In genomic region chr2:23801396-23801795, GRCh38 we compare ENCODE assay signal across 16 cellular contexts.
DNase-seq lines count a peak whose midpoint lies in the region; ATAC-seq and TF ChIP-seq lines count a peak whose summit lies in the region.
"Had no signal": no experiment of that assay in that cellular context is flagged by ENCODE, and none has a peak within 500 bp of the region (broad histone marks: within the 10 kb centered on the region; RNA-seq: fewer than 3 reads in every experiment).

No MANE protein-coding gene starts in this region.

- H3K4me1 ChIP-seq in osteoblast (ENCODE audit: insufficient read depth, low read length), result peaks cover 31% of the 10 kb centered on the region

- H3K9me3 Mint-ChIP-seq in CD14-positive monocyte, result no peaks in the 10 kb centered on the region
- H3K9me3 Mint-ChIP-seq: CD8-positive, alpha-beta memory T cell had no signal

- H3K27ac Mint-ChIP-seq in CD14-positive monocyte, result peak overlapping the region; percentile 49 to 89 (median 81)

- DNase-seq in CD14-positive monocyte (ENCODE audit: low spot score) (no peak), NB4 (ENCODE audit: low read depth) (peak; percentile 27), epithelial cell of esophagus (ENCODE audit: low read depth) (peak; percentile 65), osteoblast (ENCODE audit: insufficient read length, low spot score, missing footprints) (no peak), WERI-Rb-1 (no peak)
- no peak for DNase-seq in activated naive CD4-positive, alpha-beta T cell treated with Interleukin-2 at 50 U/mL for 16 hours
- DNase-seq in stimulated activated CD4-positive, alpha-beta T cell treated with anti-CD3 and anti-CD28 coated beads, Interleukin-15, amount 100 ng/mL, for 24 hours, result no peak
- DNase-seq: activated CD4-positive, CD25-positive, alpha-beta regulatory T cell; caudate nucleus; CD8-positive, alpha-beta memory T cell; hypothalamus; left lung; MG63; stimulated activated CD8-positive, alpha-beta memory T cell treated with anti-CD3 and anti-CD28 coated beads, Interleukin-4, amount 100 ng/mL, for 48 hours; thyroid gland had no signal

- no peaks in the 10 kb centered on the region for H3K27me3 Mint-ChIP-seq in CD14-positive monocyte (ENCODE audit: low read depth in 3 of 3)
- H3K27me3 Mint-ChIP-seq: CD8-positive, alpha-beta memory T cell had no signal

- intact Hi-C loops in CD14-positive monocyte (cut with micrococcal nuclease), result no loop called here

- ATAC-seq in GM21528 (IDR thresholded peaks at IDR 0.05; ENCODE audit: low FRiP score, unreplicated experiment), result no peak
- ATAC-seq: left lung had no signal

- H3K4me3 Mint-ChIP-seq in CD14-positive monocyte, result no peak overlapping the region
- H3K4me3 Mint-ChIP-seq: CD8-positive, alpha-beta memory T cell had no signal

- no peaks in the 10 kb centered on the region for H3K27me3 ChIP-seq in osteoblast (ENCODE audit: insufficient read depth, low read length)
- no peaks in the 10 kb centered on the region for H3K27me3 ChIP-seq in WERI-Rb-1 (ENCODE audit: insufficient read depth, low read depth, severe bottlenecking)
- H3K27me3 ChIP-seq: left lung, MG63, thyroid gland had no signal

- H3K79me2 ChIP-seq in osteoblast (ENCODE audit: insufficient read depth, low read length), result no peaks in the 10 kb centered on the region

- H3K9me3 ChIP-seq in osteoblast (ENCODE audit: low read depth, low read length) (no peaks in the 10 kb centered on the region), WERI-Rb-1 (ENCODE audit: severe bottlenecking) (no peaks in the 10 kb centered on the region)
- H3K9me3 ChIP-seq: left lung, MG63, thyroid gland had no signal

- H4K20me1 ChIP-seq in osteoblast (ENCODE audit: insufficient read depth, low read length), result no peaks in the 10 kb centered on the region

- no peak for TF ChIP-seq POLR2A in NB4 (IDR thresholded peaks at IDR 0.05; ENCODE audit: extremely low read depth, insufficient read length)

- H3K4me3 ChIP-seq in NB4 (ENCODE audit: low read depth, low read length) (no peak overlapping the region), epithelial cell of esophagus (ENCODE audit: low read length) (no peak overlapping the region), osteoblast (ENCODE audit: insufficient read depth, low read length) (no peak overlapping the region), WERI-Rb-1 (ENCODE audit: low read depth, low read length) (no peak overlapping the region)
- H3K4me3 ChIP-seq: left lung, MG63, thyroid gland had no signal

- peaks cover 8% of the 10 kb centered on the region for H3K4me1 Mint-ChIP-seq in CD14-positive monocyte

- no peak overlapping the region for H2AFZ ChIP-seq in osteoblast (ENCODE audit: low read length)

- no peaks in the 10 kb centered on the region for H3K36me3 ChIP-seq in osteoblast (ENCODE audit: insufficient read depth, low read length)
- H3K36me3 ChIP-seq in WERI-Rb-1, result no peaks in the 10 kb centered on the region; the same call in 1 of the 2 replicates
- H3K36me3 ChIP-seq: MG63, thyroid gland had no signal

- H3K36me3 Mint-ChIP-seq in CD14-positive monocyte, result peaks cover 33 to 53% of the 10 kb centered on the region in 2 donors

- H3K4me2 ChIP-seq in osteoblast (ENCODE audit: insufficient read depth, low read length), result no peak overlapping the region

- no peak for TF ChIP-seq CTCF in CD14-positive monocyte (IDR thresholded peaks at IDR 0.05)
- TF ChIP-seq CTCF in NB4 (IDR thresholded peaks at IDR 0.05; ENCODE audit: low read depth, low read length), result no peak
- no peak for TF ChIP-seq CTCF in epithelial cell of esophagus (IDR thresholded peaks at IDR 0.05; ENCODE audit: insufficient read depth, low read depth, low read length, missing control alignments)
- no peak for TF ChIP-seq CTCF in osteoblast (IDR thresholded peaks at IDR 0.05; ENCODE audit: extremely low read depth, low read depth, low read length)
- TF ChIP-seq CTCF in WERI-Rb-1 (IDR thresholded peaks at IDR 0.05; ENCODE audit: low read depth, low read length), result no peak

- H3K27ac ChIP-seq in osteoblast (ENCODE audit: low read depth, low read length) (peak overlapping the region; percentile 59), WERI-Rb-1 (no peak overlapping the region)
- H3K27ac ChIP-seq: left lung, thyroid gland had no signal

Comparison
In these comparisons a context has a peak if more than half of its experiments do, and no peak if none do; other contexts are left out.
1. DNase-seq: peak in NB4 (single experiment) and epithelial cell of esophagus (single experiment); none in CD14-positive monocyte (single experiment), osteoblast (single experiment), WERI-Rb-1 (single experiment), activated naive CD4-positive, alpha-beta T cell treated with Interleukin-2 at 50 U/mL for 16 hours (single experiment) and stimulated activated CD4-positive, alpha-beta T cell treated with anti-CD3 and anti-CD28 coated beads, Interleukin-15, amount 100 ng/mL, for 24 hours (single experiment).